ENCODE assay signal across 13 cellular contexts in the genomic region with DNA sequence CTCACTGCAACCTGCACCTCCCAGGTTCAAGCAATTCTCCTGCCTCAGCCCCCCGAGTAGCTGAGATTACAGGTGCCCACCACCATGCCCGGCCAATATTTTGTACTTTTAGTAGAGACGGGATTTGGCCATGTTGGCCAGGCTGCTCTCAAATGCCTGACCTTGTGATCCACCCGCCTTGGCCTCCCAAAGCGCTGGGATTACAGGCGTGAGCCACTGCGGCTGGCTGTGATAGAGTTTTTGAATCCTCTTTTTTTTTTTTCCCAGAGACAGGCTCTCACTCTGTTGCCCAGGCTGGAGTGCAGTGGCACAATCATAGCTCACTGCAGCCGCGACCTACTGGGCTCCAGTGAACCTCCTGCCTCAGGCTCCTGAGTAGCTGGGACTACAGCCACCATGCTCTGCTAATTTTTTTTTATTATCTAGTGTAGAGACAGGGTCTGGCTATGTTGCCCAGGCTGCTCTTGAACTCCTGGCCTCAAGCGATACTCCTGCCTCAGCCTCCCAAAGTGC. TPM values are rescaled to one million over a fixed set of nuclear protein-coding genes. Genes with fewer than 3 reads are reported as not detected.
DNase-seq lines count a peak whose midpoint lies in the region; ATAC-seq and TF ChIP-seq lines count a peak whose summit lies in the region.
"Not testable (repeated sequence)": the region's sequence is repeated elsewhere in the genome, so short reads cannot be mapped to it uniquely, and the experiment has no call there.
"Had no signal": no experiment of that assay in that cellular context is flagged by ENCODE, and none has a peak within 500 bp of the region (broad histone marks: within the 10 kb centered on the region; RNA-seq: fewer than 3 reads in every experiment).

No MANE protein-coding gene starts in this region.

- H3K27ac ChIP-seq in PC-9 (peak overlapping the region; percentile 64), adrenal gland (peak overlapping the region in 3 of 5 donors; percentile 12 to 71 (median 55)), cingulate gyrus (ENCODE audit: low read depth, low read length) (peak overlapping the region; percentile 77), gastroesophageal sphincter (peak overlapping the region; percentile 64 to 91 (median 86)), rectal smooth muscle tissue (ENCODE audit: low read depth, low read length) (peak overlapping the region; percentile 89), suprapubic skin (peak overlapping the region; percentile 31), uterus (peak overlapping the region; percentile 88 to 94)
- not testable (repeated sequence) for H3K27ac ChIP-seq in mesenchymal stem cell (ENCODE audit: low read length, poor library complexity, severe bottlenecking)

- H3K9me3 ChIP-seq in PC-9 (ENCODE audit: insufficient read depth, low read depth); adrenal gland (replicated peaks in 1 of 3); gastroesophageal sphincter; mesenchymal stem cell (ENCODE audit: control insufficient read depth, low read length); suprapubic skin; uterus: not testable (repeated sequence)

- intact Hi-C loops in PC-9 (cut with micrococcal nuclease; ENCODE audit: unreplicated experiment); adrenal gland (cut with DNase I): not testable (repeated sequence)
- intact Hi-C loops in uterus (cut with DNase I; ENCODE audit: low total_unique reads): loop anchor here (10.0 kb wide), 1 partner anchor 50 kb away; the partner anchor contains the start of gene IL17RC

- ATAC-seq in gastroesophageal sphincter: not testable (repeated sequence)

- H3K36me3 ChIP-seq in PC-9 (ENCODE audit: low read depth); adrenal gland (replicated peaks in 1 of 2); gastroesophageal sphincter; mesenchymal stem cell (ENCODE audit: control insufficient read depth in 1 of 2, insufficient read depth in 2 of 2, low read depth in 1 of 2, low read length in 2 of 2); rectal smooth muscle tissue (ENCODE audit: control insufficient read depth, insufficient read depth, low read length); suprapubic skin; uterus: not testable (repeated sequence)

- DNase-seq in PC-9; mesenchymal stem cell; suprapubic skin (ENCODE audit: low spot score in 2 of 2); uterus: not testable (repeated sequence)
- peak in 3 of 7 donors; percentile 21 to 32 (median 30) for DNase-seq in adrenal gland

- H3K23ac ChIP-seq in mesenchymal stem cell (ENCODE audit: low read length in 2 of 2): not testable (repeated sequence)

- H3K18ac ChIP-seq in mesenchymal stem cell (ENCODE audit: low read depth in 1 of 2, low read length in 2 of 2): not testable (repeated sequence)

- H3K27me3 ChIP-seq in PC-9 (ENCODE audit: insufficient read depth, low read depth); adrenal gland; gastroesophageal sphincter; mesenchymal stem cell (ENCODE audit: control insufficient read depth in 1 of 2, insufficient read depth in 1 of 2, low read length in 2 of 2); rectal smooth muscle tissue (ENCODE audit: control insufficient read depth, insufficient read depth, low read length); suprapubic skin; uterus: not testable (repeated sequence)

- H4K20me1 ChIP-seq in PC-9 (ENCODE audit: insufficient read depth): not testable (repeated sequence)

- not testable (repeated sequence) for H4K8ac ChIP-seq in mesenchymal stem cell (ENCODE audit: low read length)

- not testable (repeated sequence) for H3F3A ChIP-seq in PC-9 (ENCODE audit: insufficient read depth, low read depth)

- H2BK12ac ChIP-seq in mesenchymal stem cell (ENCODE audit: low read length in 2 of 2): peak overlapping the region in 1 of 2 experiments; percentile 33

- peak overlapping the region; percentile 74 for H3K4me2 ChIP-seq in PC-9
- not testable (repeated sequence) for H3K4me2 ChIP-seq in mesenchymal stem cell (ENCODE audit: low read length, poor library complexity, severe bottlenecking)

- peak overlapping the region in 1 of 2 experiments; percentile 46 for H3K14ac ChIP-seq in mesenchymal stem cell (ENCODE audit: low read length in 2 of 2)

- not testable (repeated sequence) for H2BK5ac ChIP-seq in mesenchymal stem cell (ENCODE audit: low read depth, low read length, poor library complexity, severe bottlenecking)

- H3K4me3 ChIP-seq in PC-9 (peak overlapping the region; percentile 39; the same call in 1 of the 2 replicates), gastroesophageal sphincter (peak overlapping the region in 1 of 2 donors; percentile 32)
- not testable (repeated sequence) for H3K4me3 ChIP-seq in adrenal gland; mesenchymal stem cell (ENCODE audit: insufficient read depth in 1 of 2, low read depth in 1 of 2, low read length in 2 of 2); rectal smooth muscle tissue (ENCODE audit: low read length); suprapubic skin; uterus

- not testable (repeated sequence) for H2AFZ ChIP-seq in PC-9; mesenchymal stem cell (ENCODE audit: low read depth, low read length)

- peak overlapping the region; percentile 28 for H2AK5ac ChIP-seq in mesenchymal stem cell (ENCODE audit: low read length, severe bottlenecking)

- not testable (repeated sequence) for H3K79me2 ChIP-seq in PC-9 (ENCODE audit: low read depth)

- POLR2A ChIA-PET in PC-9 (lab: Charles Lee; ENCODE audit: unreplicated experiment): not testable (repeated sequence)

- H3K9ac ChIP-seq in mesenchymal stem cell (ENCODE audit: low read length): peak overlapping the region; percentile 47
- H3K9ac ChIP-seq in rectal smooth muscle tissue (ENCODE audit: low read length): not testable (repeated sequence)

- H3K4ac ChIP-seq in mesenchymal stem cell (ENCODE audit: low read depth in 1 of 2, low read length in 2 of 2): peak overlapping the region; percentile 63 to 70

- not testable (repeated sequence) for TF ChIP-seq CTCF in PC-9 (conservative IDR thresholded peaks at IDR 0.05); adrenal gland (IDR thresholded peaks at IDR 0.05); gastroesophageal sphincter (IDR thresholded peaks at IDR 0.05); suprapubic skin (IDR thresholded peaks at IDR 0.05); uterus (IDR thresholded peaks at IDR 0.05)

- not testable (repeated sequence) for H2BK120ac ChIP-seq in mesenchymal stem cell (ENCODE audit: low read depth, low read length)

- H3K4me1 ChIP-seq in PC-9 (replicated peaks; ENCODE audit: insufficient read depth): peaks cover 43% of the 10 kb centered on the region
- peaks cover 19 to 24% of the 10 kb centered on the region in 2 donors for H3K4me1 ChIP-seq in adrenal gland (replicated peaks in 1 of 2)
- peaks cover 0 to 56% (median 23%) of the 10 kb centered on the region in 3 donors for H3K4me1 ChIP-seq in gastroesophageal sphincter
- H3K4me1 ChIP-seq in mesenchymal stem cell (ENCODE audit: control insufficient read depth, insufficient read depth, low read depth, low read length): peaks cover 22% of the 10 kb centered on the region
- peaks cover 22% of the 10 kb centered on the region for H3K4me1 ChIP-seq in rectal smooth muscle tissue (ENCODE audit: control insufficient read depth, insufficient read depth, low read length)
- H3K4me1 ChIP-seq in suprapubic skin: peaks cover 33% of the 10 kb centered on the region
- H3K4me1 ChIP-seq in uterus: peaks cover 7 to 23% of the 10 kb centered on the region in 2 donors

- 69 to 77% (median 71%) methylated on average over 10 of the region's 10 CpGs for WGBS in adrenal gland, 4 donors
- 79 to 81% methylated on average over 2 to 4 of the region's 10 CpGs for WGBS in gastroesophageal sphincter (ENCODE audit: low coverage in 1 of 2), 2 donors
- WGBS in mesenchymal stem cell: 96% methylated on average over 8 of the region's 10 CpGs
- 86% methylated on average over 10 of the region's 10 CpGs for WGBS in suprapubic skin

- CTCF ChIA-PET in PC-9 (lab: Charles Lee): not testable (repeated sequence)

- not testable (repeated sequence) for BruUV-seq in PC-9 (replicated peaks; lab: Mats Ljungman, UMichigan)

- not testable (repeated sequence) for H3K79me1 ChIP-seq in mesenchymal stem cell (replicated peaks; ENCODE audit: low read length, poor library complexity, severe bottlenecking)

- not testable (repeated sequence) for TF ChIP-seq POLR2A in adrenal gland (IDR thresholded peaks at IDR 0.05); gastroesophageal sphincter (IDR thresholded peaks at IDR 0.05); suprapubic skin (IDR thresholded peaks at IDR 0.05); uterus (IDR thresholded peaks at IDR 0.05)

- TF ChIP-seq EP300 in gastroesophageal sphincter (IDR thresholded peaks at IDR 0.05); suprapubic skin (IDR thresholded peaks at IDR 0.05): not testable (repeated sequence)

- not testable (repeated sequence) for H3K9me2 ChIP-seq in PC-9 (ENCODE audit: insufficient read depth)

- H2BK15ac ChIP-seq in mesenchymal stem cell (ENCODE audit: low read depth, poor library complexity, severe bottlenecking): peak overlapping the region; percentile 76

- peak overlapping the region; percentile 74 for H4K91ac ChIP-seq in mesenchymal stem cell (ENCODE audit: low read length)

RNA-seq across cellular contexts. Expression of gene CIDEC, which starts 14.9 kb away (rescaled TPM):
- total RNA-seq in PC-9 (2021): 0.37 TPM in 1 of 2 replicates, not detected in the other
- 1 to 10 TPM in 5 of 8 donors, under 1 TPM in 2, not detected in 1; 0.43 to 5.9 (median 1.4) TPM for total RNA-seq in adrenal gland
- 100 to 1,000 TPM in 1 of 3 donors, 1 to 10 TPM in 1, under 1 TPM in 1; 0.38 to 108 (median 3.9) TPM for polyA plus RNA-seq in adrenal gland
- 10 to 100 TPM in 1 of 4 donors, 1 to 10 TPM in 1, under 1 TPM in 1, not detected in 1; 0.35 to 12.4 (median 1.6) TPM for total RNA-seq in gastroesophageal sphincter
- 0.07 TPM for polyA plus RNA-seq in mesenchymal stem cell (2013, experiment 1 of 2)
- polyA plus RNA-seq in mesenchymal stem cell (2013, experiment 2 of 2): not detected
- 10 to 100 TPM; 12.5 to 34.7 (median 26.1) TPM for total RNA-seq in suprapubic skin
- total RNA-seq in uterus: 1 to 10 TPM in 1 of 4 donors, under 1 TPM in 1, not detected in 2; 0.26 to 1.1 TPM
- total RNA-seq: A673, GM23248, H9, K562, LHCN-M2 had no signal
- polyA plus RNA-seq: GM23248, K562 had no signal

RNA-seq across cellular contexts. Expression of gene RPUSD3, which starts 21.4 kb away (rescaled TPM):
- total RNA-seq in PC-9 (2021) (53.2 and 57.7 TPM in 2 replicates), adrenal gland (100 to 1,000 TPM in 1 of 8 donors, 10 to 100 TPM in 7; 21.5 to 116 (median 54.6) TPM), gastroesophageal sphincter (10 to 100 TPM; 23.7 to 43.1 (median 32.6) TPM), suprapubic skin (10 to 100 TPM; 34.8 to 46.5 (median 42.1) TPM), uterus (10 to 100 TPM in 3 of 4 donors, 1 to 10 TPM in 1; 9.7 to 35.8 (median 26.9) TPM)
- 10 to 100 TPM; 27.7 to 47.9 (median 35.1) TPM for polyA plus RNA-seq in adrenal gland
- 38.5 TPM for polyA plus RNA-seq in mesenchymal stem cell (2013, experiment 1 of 2)
- 35.7 TPM for polyA plus RNA-seq in mesenchymal stem cell (2013, experiment 2 of 2)

RNA-seq across cellular contexts. Expression of gene JAGN1, which starts 25.2 kb away (rescaled TPM):
- total RNA-seq in PC-9 (2021) (46.7 and 52.4 TPM in 2 replicates), adrenal gland (100 to 1,000 TPM in 2 of 8 donors, 10 to 100 TPM in 6; 47.2 to 116 (median 63.1) TPM), gastroesophageal sphincter (10 to 100 TPM; 23.4 to 39.3 (median 31.7) TPM), suprapubic skin (10 to 100 TPM; 29.5 to 71.3 (median 49.8) TPM), uterus (10 to 100 TPM; 22.0 to 80.6 (median 35.8) TPM)
- polyA plus RNA-seq in adrenal gland: 10 to 100 TPM; 31.4 to 69.7 (median 58.2) TPM
- polyA plus RNA-seq in mesenchymal stem cell (2013, experiment 1 of 2): 23.3 TPM
- polyA plus RNA-seq in mesenchymal stem cell (2013, experiment 2 of 2): 22.6 TPM

RNA-seq across cellular contexts. Expression of gene IL17RE, which starts 37.5 kb away (rescaled TPM):
- 22.7 and 23.8 TPM in 2 replicates for total RNA-seq in PC-9 (2021)
- 1 to 10 TPM in 6 of 8 donors, under 1 TPM in 2; 0.24 to 3.3 (median 1.5) TPM for total RNA-seq in adrenal gland
- 1 to 10 TPM in 2 of 3 donors, under 1 TPM in 1; 0.51 to 4.3 (median 2.3) TPM for polyA plus RNA-seq in adrenal gland
- total RNA-seq in gastroesophageal sphincter: under 1 TPM; 0.47 to 0.85 (median 0.79) TPM
- 1.0 TPM for polyA plus RNA-seq in mesenchymal stem cell (2013, experiment 1 of 2)
- 0.68 TPM for polyA plus RNA-seq in mesenchymal stem cell (2013, experiment 2 of 2)
- 100 to 1,000 TPM in 1 of 4 donors, 10 to 100 TPM in 3; 49.2 to 116 (median 77.8) TPM for total RNA-seq in suprapubic skin
- total RNA-seq in uterus: 10 to 100 TPM in 1 of 4 donors, 1 to 10 TPM in 2, under 1 TPM in 1; 0.26 to 10.7 (median 5.0) TPM

RNA-seq across cellular contexts. Expression of gene IL17RC, which starts 51.7 kb away (rescaled TPM):
- 45.0 and 54.6 TPM in 2 replicates for total RNA-seq in PC-9 (2021)
- 100 to 1,000 TPM in 2 of 8 donors, 10 to 100 TPM in 6; 39.1 to 141 (median 90.4) TPM for total RNA-seq in adrenal gland
- 100 to 1,000 TPM in 2 of 3 donors, 10 to 100 TPM in 1; 20.5 to 283 (median 208) TPM for polyA plus RNA-seq in adrenal gland
- total RNA-seq in gastroesophageal sphincter: 10 to 100 TPM; 31.0 to 64.0 (median 52.8) TPM
- polyA plus RNA-seq in mesenchymal stem cell (2013, experiment 1 of 2): 31.0 TPM
- polyA plus RNA-seq in mesenchymal stem cell (2013, experiment 2 of 2): 31.2 TPM
- 100 to 1,000 TPM in 3 of 4 donors, 10 to 100 TPM in 1; 92.5 to 185 (median 137) TPM for total RNA-seq in suprapubic skin
- total RNA-seq in uterus: 10 to 100 TPM in 3 of 4 donors, 1 to 10 TPM in 1; 9.7 to 63.7 (median 33.9) TPM
